11 cellular contexts compared by ENCODE assay signal in the genomic region with DNA sequence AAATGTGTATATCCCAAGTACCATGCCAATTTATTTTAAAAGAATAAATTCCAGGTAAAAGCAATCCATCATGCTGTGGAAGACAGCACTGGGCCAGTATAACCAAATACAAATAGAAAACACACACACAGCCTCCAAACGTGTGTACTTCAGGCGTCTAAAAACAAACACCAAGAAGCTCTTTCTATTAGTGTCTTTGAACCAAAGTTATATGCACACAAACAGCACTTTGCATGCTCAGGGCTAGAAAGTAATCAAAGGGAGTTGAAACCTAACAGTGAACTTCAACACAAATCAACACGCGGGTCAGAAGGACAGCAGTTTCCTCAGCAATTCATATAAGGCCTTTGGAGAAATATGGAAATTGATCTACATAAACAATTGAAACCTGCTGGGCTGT. TPM values are rescaled to one million over a fixed set of nuclear protein-coding genes. Genes with fewer than 3 reads are reported as not detected.
"Had no signal": no experiment of that assay in that cellular context is flagged by ENCODE, and none has a peak within 500 bp of the region (broad histone marks: within the 10 kb centered on the region; RNA-seq: fewer than 3 reads in every experiment).

No MANE protein-coding gene starts in this region.

- H3K4me1 Mint-ChIP-seq: activated CD4-positive, alpha-beta memory T cell treated with anti-CD3 and anti-CD28 coated beads, Interleukin-2, amount 10 ng/mL, durations not matched to agents 7 days and 5 days had no signal

- H3K36me3 ChIP-seq: thyroid gland had no signal

- H3K27me3 Mint-ChIP-seq: activated CD4-positive, alpha-beta memory T cell treated with anti-CD3 and anti-CD28 coated beads, Interleukin-2, amount 10 ng/mL, durations not matched to agents 7 days and 5 days had no signal

- H3K27me3 ChIP-seq: stomach, thyroid gland had no signal

- DNase-seq: activated CD4-positive, alpha-beta memory T cell treated with anti-CD3 and anti-CD28 coated beads, Interleukin-2, amount 10 ng/mL, durations not matched to agents 7 days and 5 days; activated CD4-positive, alpha-beta T cell treated with anti-CD3 and anti-CD28 coated beads for 1 hour; activated CD8-positive, alpha-beta memory T cell treated with anti-CD3 and anti-CD28 coated beads, Interleukin-2, amount 50 U/mL, for 4 hours; activated naive CD4-positive, alpha-beta T cell; central memory CD4-positive, alpha-beta T cell; hypothalamus; stomach; thyroid gland had no signal

- H3K27ac ChIP-seq: stomach, thyroid gland had no signal

- H3K9me3 Mint-ChIP-seq: activated CD4-positive, alpha-beta memory T cell treated with anti-CD3 and anti-CD28 coated beads, Interleukin-2, amount 10 ng/mL, durations not matched to agents 7 days and 5 days; activated T-helper 1 cell treated with anti-CD3 and anti-CD28 coated beads, Interleukin-12 subunit alpha, Interleukin-12 subunit beta, Interleukin-2, Interleukin-4 antibody, amounts not matched to agents 30 ng/mL and 10 ng/mL and 1 ng/mL, durations not matched to agents 14 hours and 24 hours and 36 hours; T-helper 2 cell treated with Interferon-gamma antibody and Interleukin-4, amounts not matched to agents 5 μg/mL and 100 μg/mL, for 36 hours had no signal

- H3K4me1 ChIP-seq: thyroid gland had no signal

- H3K4me3 Mint-ChIP-seq: activated CD4-positive, alpha-beta memory T cell treated with anti-CD3 and anti-CD28 coated beads, Interleukin-2, amount 10 ng/mL, durations not matched to agents 7 days and 5 days; activated T-helper 1 cell treated with anti-CD3 and anti-CD28 coated beads, Interleukin-12 subunit alpha, Interleukin-12 subunit beta, Interleukin-2, Interleukin-4 antibody, amounts not matched to agents 30 ng/mL and 10 ng/mL and 1 ng/mL, durations not matched to agents 14 hours and 24 hours and 36 hours; T-helper 2 cell treated with Interferon-gamma antibody and Interleukin-4, amounts not matched to agents 5 μg/mL and 100 μg/mL, for 36 hours had no signal

- H3K9me3 ChIP-seq: stomach, thyroid gland had no signal

- H3K27ac Mint-ChIP-seq: activated CD4-positive, alpha-beta memory T cell treated with anti-CD3 and anti-CD28 coated beads, Interleukin-2, amount 10 ng/mL, durations not matched to agents 7 days and 5 days; activated T-helper 1 cell treated with anti-CD3 and anti-CD28 coated beads, Interleukin-12 subunit alpha, Interleukin-12 subunit beta, Interleukin-2, Interleukin-4 antibody, amounts not matched to agents 30 ng/mL and 10 ng/mL and 1 ng/mL, durations not matched to agents 14 hours and 24 hours and 36 hours; T-helper 2 cell treated with Interferon-gamma antibody and Interleukin-4, amounts not matched to agents 5 μg/mL and 100 μg/mL, for 36 hours had no signal

- H3K4me3 ChIP-seq: skin epidermis, stomach, thyroid gland had no signal

RNA-seq across cellular contexts. Expression of a gene that starts 15.4 kb away (rescaled TPM):
- total RNA-seq: activated CD4-positive, alpha-beta memory T cell treated with anti-CD3 and anti-CD28 coated beads, Interleukin-2, amount 10 ng/mL, durations not matched to agents 7 days and 5 days; activated T-helper 1 cell treated with anti-CD3 and anti-CD28 coated beads, Interleukin-12 subunit alpha, Interleukin-12 subunit beta, Interleukin-2, Interleukin-4 antibody, amounts not matched to agents 30 ng/mL and 10 ng/mL and 1 ng/mL, durations not matched to agents 14 hours and 24 hours and 36 hours had no signal

RNA-seq across cellular contexts. Expression of a gene that starts 52.9 kb away (rescaled TPM):
- total RNA-seq: activated CD4-positive, alpha-beta memory T cell treated with anti-CD3 and anti-CD28 coated beads, Interleukin-2, amount 10 ng/mL, durations not matched to agents 7 days and 5 days; activated T-helper 1 cell treated with anti-CD3 and anti-CD28 coated beads, Interleukin-12 subunit alpha, Interleukin-12 subunit beta, Interleukin-2, Interleukin-4 antibody, amounts not matched to agents 30 ng/mL and 10 ng/mL and 1 ng/mL, durations not matched to agents 14 hours and 24 hours and 36 hours had no signal
